In the genomic region with DNA sequence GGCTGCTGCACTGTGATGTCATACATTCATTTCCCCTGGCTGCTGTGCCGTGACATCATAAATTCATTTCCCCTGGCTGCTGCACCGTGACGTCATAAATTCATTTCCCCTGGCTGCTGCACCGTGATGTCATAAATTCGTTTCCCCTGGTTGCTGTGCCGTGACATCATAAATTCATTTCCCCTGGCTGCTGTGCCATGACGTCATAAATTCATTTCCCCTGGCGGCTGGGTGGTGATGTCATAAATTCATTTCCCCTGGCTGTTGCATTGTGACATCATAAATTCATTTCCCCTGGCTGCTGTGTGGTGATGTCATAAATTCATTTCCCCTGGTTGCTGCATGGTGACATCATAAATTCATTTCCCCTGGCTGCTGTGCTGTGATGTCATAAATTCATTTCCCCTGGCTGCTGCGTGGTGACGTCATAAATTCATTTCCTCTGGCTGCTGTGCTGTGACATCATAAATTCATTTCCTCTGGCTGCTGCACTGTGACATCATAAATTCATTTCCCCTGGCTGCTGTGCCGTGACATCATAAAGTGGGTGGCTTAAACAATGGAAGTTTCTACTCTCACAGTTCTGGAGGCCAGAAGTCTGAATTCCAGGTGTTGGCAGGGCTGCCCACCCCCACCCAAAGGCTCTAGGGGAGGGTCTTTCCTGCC, we compare ENCODE assay signal across 15 cellular contexts.
A peak's percentile ranks its signal among the peaks of the same experiment; 100 is the strongest.
DNase-seq lines count a peak whose midpoint lies in the region; ATAC-seq, FAIRE-seq and TF ChIP-seq lines count a peak whose summit lies in the region.
"Had no signal": no experiment of that assay in that cellular context is flagged by ENCODE, and none has a peak within 500 bp of the region (broad histone marks: within the 10 kb centered on the region; RNA-seq: fewer than 3 reads in every experiment).

No MANE protein-coding gene starts in this region.

- no peaks in the 10 kb centered on the region for H3K4me1 ChIP-seq in HepG2 (ENCODE audit: insufficient read depth, low read length)

- in situ Hi-C loops in HepG2 (cut with HindIII; ENCODE audit: extremely low pct_ligation_motif_present, low pct_unique_long_range_greater_than_20kb) = no loop called here

- H3K4me3 ChIP-seq in HepG2 (replicated peaks in 1 of 3; ENCODE audit: insufficient read depth in 1 of 3, low read depth in 2 of 3, low read length in 3 of 3) = no peak overlapping the region

- no peak overlapping the region for H3K27ac ChIP-seq in HepG2 (ENCODE audit: extremely low read length, insufficient read depth, low read length)

- no peak for ATAC-seq in HepG2
- no peak for ATAC-seq in HG02840 (IDR thresholded peaks at IDR 0.05; ENCODE audit: low FRiP score, unreplicated experiment)
- ATAC-seq in HG02885 (IDR thresholded peaks at IDR 0.05; ENCODE audit: poor library complexity, unreplicated experiment) = no peak
- ATAC-seq: Panc1, SK-N-SH treated with all-trans-retinoic acid at 6 μM for 48 hours had no signal

- TF ChIP-seq POLR2A in GM12892 (IDR thresholded peaks at IDR 0.05; ENCODE audit: low read depth, low read length) = no peak
- TF ChIP-seq POLR2A in HepG2 (IDR thresholded peaks at IDR 0.05; ENCODE audit: insufficient read depth in 1 of 2, low read depth in 2 of 2, low read length in 2 of 2) = no peak

- peaks cover 8 to 33% of the 10 kb centered on the region in 2 experiments; a peak in 3 of 5 replicates for H3K36me3 ChIP-seq in HepG2 (replicated peaks in 1 of 2; ENCODE audit: control insufficient read depth in 1 of 2, insufficient read depth in 2 of 2, low read length in 2 of 2)

- H3K9ac ChIP-seq in HepG2 (ENCODE audit: insufficient read depth, low read depth, low read length) = no peak overlapping the region

- H2AFZ ChIP-seq in HepG2 (ENCODE audit: low read length) = no peak overlapping the region

- no peaks in the 10 kb centered on the region for H3K9me3 ChIP-seq in HepG2 (ENCODE audit: low read length)

- H3K79me2 ChIP-seq in HepG2 (ENCODE audit: insufficient read depth, low read length) = no peaks in the 10 kb centered on the region

- no peak overlapping the region for H3K4me2 ChIP-seq in HepG2 (ENCODE audit: low read depth, low read length)

- POLR2A ChIA-PET in HepG2 (lab: Yijun Ruan, JAX) = no interaction called here

- H4K20me1 ChIP-seq in HepG2 (ENCODE audit: insufficient read depth, low read length) = peaks cover 22% of the 10 kb centered on the region; the same call in 1 of the 2 replicates

- 85% methylated on average over 11 of the region's 11 CpGs for WGBS in HepG2 (ENCODE audit: low lambda C conversion rate)

- DNase-seq in CMK (ENCODE audit: low read depth) (peak; percentile 9), GM12892 (ENCODE audit: insufficient read length) (no peak), RPMI7951 (ENCODE audit: low read depth) (peak; percentile 9), HepG2 (ENCODE audit: low spot score) (no peak), NCI-H2107 (lab: John Stamatoyannopoulos, UW) (no peak)
- DNase-seq: AML-193, EL, NCI-H1092, NCI-H82, Right ventricle myocardium superior had no signal

- TF ChIP-seq EP300 in HepG2 (IDR thresholded peaks at IDR 0.05; ENCODE audit: low read depth in 2 of 2, low read length in 2 of 2) (no peak), HepG2 (CRISPR knock-in tag; IDR thresholded peaks at IDR 0.05; ENCODE audit: borderline replicate concordance) (no peak)

- no peak for TF ChIP-seq CTCF in HepG2 (CRISPR knock-in tag; IDR thresholded peaks at IDR 0.05)

- FAIRE-seq in GM12892 (lab: Jason Lieb, UNC) (peak; percentile 42), HepG2 (lab: Jason Lieb, UNC) (no peak)
- FAIRE-seq: D721Med had no signal

- TF ChIP-seq RAD21 in HepG2 (CRISPR knock-in tag; IDR thresholded peaks at IDR 0.05) = no peak

- intact Hi-C loops in HepG2 (cut with micrococcal nuclease; ENCODE audit: unreplicated experiment) = no loop called here

- H3K27me3 ChIP-seq in HepG2 (ENCODE audit: control insufficient read depth in 1 of 2, insufficient read depth in 2 of 2, low read length in 2 of 2) = no peaks in the 10 kb centered on the region

- CTCF ChIA-PET in HepG2 (lab: Yijun Ruan, JAX; ENCODE audit: low intra/inter-chr PET ratio, low total read pairs) = no interaction called here

- TSS peak; percentile 17 for BruUV-seq in HepG2 (replicated peaks; lab: Mats Ljungman, UMichigan)

TF ChIP-seq in HepG2, 621 proteins besides CTCF, POLR2A, EP300 and RAD21:
- TF ChIP-seq ZBTB21 (CRISPR knock-in tag; IDR thresholded peaks at IDR 0.05) (peak; percentile 79), CREM (IDR thresholded peaks at IDR 0.05) (0 out of 2 replicates have a peak, but pooled peaks have one; percentile 25), CREM (CRISPR knock-in tag; IDR thresholded peaks at IDR 0.05) (no peak), ATF1 (CRISPR knock-in tag; IDR thresholded peaks at IDR 0.05) (peak; percentile 42; the same call in 1 of the 2 replicates), CAMTA2 (CRISPR knock-in tag; IDR thresholded peaks at IDR 0.05; ENCODE audit: borderline replicate concordance) (no peak), JDP2 (CRISPR knock-in tag; IDR thresholded peaks at IDR 0.05; ENCODE audit: borderline replicate concordance) (no peak), FOXM1 (CRISPR knock-in tag; IDR thresholded peaks at IDR 0.05) (no peak), CREB1 (IDR thresholded peaks at IDR 0.05) (peak; percentile 85), CREB1 (CRISPR knock-in tag; IDR thresholded peaks at IDR 0.05) (peak; percentile 36; the same call in 1 of the 2 replicates), ATF7 (IDR thresholded peaks at IDR 0.05) (peak; percentile 79), ATF7 (CRISPR knock-in tag; IDR thresholded peaks at IDR 0.05) (no peak), ZNF776 (CRISPR knock-in tag; IDR thresholded peaks at IDR 0.05) (no peak), ZNF768 (CRISPR knock-in tag; IDR thresholded peaks at IDR 0.05) (no peak), SP4 (CRISPR knock-in tag; IDR thresholded peaks at IDR 0.05) (no peak), RBM22 (optimal IDR thresholded peaks at IDR 0.05; ENCODE audit: low read length) (no peak), ZFP90 (CRISPR knock-in tag; IDR thresholded peaks at IDR 0.05; ENCODE audit: borderline replicate concordance) (no peak)
TF ChIP-seq in HepG2: peak in this region for 5.

Comparison
In these comparisons a context has a peak if more than half of its experiments do, and no peak if none do; other contexts are left out.
1. DNase-seq: peak in CMK (single experiment) and RPMI7951 (single experiment); none in GM12892 (single experiment), HepG2 (single experiment) and NCI-H2107 (single experiment).